Comparison of ENCODE assay signal across 15 cellular contexts in the genomic region with DNA sequence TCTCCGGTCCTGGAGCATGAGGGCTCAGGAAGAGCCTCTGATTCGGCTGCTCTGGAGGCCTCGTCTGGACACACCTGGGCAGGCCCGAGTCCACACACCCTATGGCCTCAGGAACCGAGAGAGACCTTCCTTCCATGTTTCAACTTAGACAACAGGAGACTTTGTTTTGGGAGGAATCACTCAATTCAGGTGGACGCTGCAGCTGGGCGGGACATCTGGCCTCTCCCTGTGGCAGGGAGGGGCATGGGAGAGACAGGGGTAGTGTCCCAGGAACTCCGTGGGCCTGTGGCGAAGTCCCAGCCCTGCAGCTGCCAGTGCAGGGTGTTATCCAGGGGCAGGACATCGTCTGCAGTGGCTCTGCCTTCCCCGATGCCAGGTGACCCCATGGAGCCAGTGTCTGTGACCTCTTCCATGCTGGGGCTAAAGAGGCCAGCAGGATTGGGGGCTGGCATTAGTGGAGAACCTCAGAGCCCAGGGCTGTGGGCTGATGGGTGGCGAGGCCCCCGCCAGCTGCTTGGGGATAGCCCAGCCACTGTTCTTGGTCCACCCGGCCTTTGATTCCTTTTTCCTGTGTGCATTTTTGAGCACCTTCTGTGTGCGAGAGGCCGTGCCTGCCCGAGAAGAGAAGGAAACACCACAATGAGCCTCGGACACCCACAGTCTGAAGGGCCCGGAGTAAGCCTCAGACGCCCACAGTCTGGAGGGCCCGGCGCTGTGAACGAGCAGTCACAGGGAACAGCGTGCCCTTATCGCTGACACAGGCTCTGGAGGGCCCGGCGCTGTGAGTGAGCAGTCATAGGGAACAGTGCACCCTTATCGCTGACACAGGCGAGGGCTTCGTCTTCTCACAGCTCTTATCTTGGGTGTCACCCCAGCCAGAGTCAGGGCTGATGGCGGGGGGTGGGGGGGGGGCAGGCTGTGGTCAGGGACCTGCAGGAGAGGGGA. TPM values are rescaled to one million over a fixed set of nuclear protein-coding genes. Genes with fewer than 3 reads are reported as not detected.
DNase-seq lines count a peak whose midpoint lies in the region; ATAC-seq and TF ChIP-seq lines count a peak whose summit lies in the region.
"Had no signal": no experiment of that assay in that cellular context is flagged by ENCODE, and none has a peak within 500 bp of the region (broad histone marks: within the 10 kb centered on the region; RNA-seq: fewer than 3 reads in every experiment).

No MANE protein-coding gene starts in this region.

- H3K27ac Mint-ChIP-seq in natural killer cell treated with Interleukin-12 subunit alpha and Interleukin-12 subunit beta and Interleukin-15 and Interleukin-18, amount 100 ng/mL, for 72 hours: no peak overlapping the region
- H3K27ac Mint-ChIP-seq: CD4-positive, alpha-beta T cell; dendritic cell treated with granulocyte-macrophage colony-stimulating factor and Interleukin-4, amounts not matched to agents 40 ng/mL and 50 ng/mL, for 4 days; stimulated activated naive CD8-positive, alpha-beta T cell treated with anti-CD3 and anti-CD28 coated beads, Interleukin-15, amount 100 ng/mL, for 72 hours had no signal

- H3K4me1 ChIP-seq in gastroesophageal sphincter: peaks cover 0 to 67% (median 8%) of the 10 kb centered on the region in 3 donors
- H3K4me1 ChIP-seq in mesodermal cell (ENCODE audit: control insufficient read depth, insufficient read depth, low read length, poor library complexity, severe bottlenecking): peaks cover 70% of the 10 kb centered on the region
- peaks cover 0 to 14% of the 10 kb centered on the region in 2 donors for H3K4me1 ChIP-seq in uterus

- no peak for ATAC-seq in gastroesophageal sphincter
- ATAC-seq in natural killer cell treated with Interleukin-12 subunit alpha and Interleukin-12 subunit beta and Interleukin-15 and Interleukin-18, amount 100 ng/mL, for 72 hours: no peak
- ATAC-seq: PC-3; stimulated activated naive CD8-positive, alpha-beta T cell treated with anti-CD3 and anti-CD28 coated beads, Interleukin-15, amount 100 ng/mL, for 72 hours had no signal

- H3K9me3 ChIP-seq in gastroesophageal sphincter: no peaks in the 10 kb centered on the region
- H3K9me3 ChIP-seq in mesodermal cell (ENCODE audit: control insufficient read depth, low read length): no peaks in the 10 kb centered on the region
- H3K9me3 ChIP-seq in uterus: no peaks in the 10 kb centered on the region

- no peak for TF ChIP-seq CTCF in gastroesophageal sphincter (IDR thresholded peaks at IDR 0.05)
- TF ChIP-seq CTCF in uterus (IDR thresholded peaks at IDR 0.05): no peak

- peaks cover 8 to 18% of the 10 kb centered on the region in 2 donors for H3K27me3 Mint-ChIP-seq in natural killer cell treated with Interleukin-12 subunit alpha and Interleukin-12 subunit beta and Interleukin-15 and Interleukin-18, amount 100 ng/mL, for 72 hours

- intact Hi-C loops in uterus (cut with DNase I; ENCODE audit: low total_unique reads): no loop called here

- no peak for TF ChIP-seq EP300 in gastroesophageal sphincter (IDR thresholded peaks at IDR 0.05)

- 68 to 74% methylated on average over 3 to 5 of the region's 31 CpGs for WGBS in gastroesophageal sphincter (ENCODE audit: low coverage in 1 of 2), 2 donors
- WGBS in mesodermal cell (ENCODE audit: insufficient coverage in 2 of 2), 2 experiments: 89 to 92% methylated on average over 27 to 28 of the region's 31 CpGs

- H3K4me1 Mint-ChIP-seq in natural killer cell treated with Interleukin-12 subunit alpha and Interleukin-12 subunit beta and Interleukin-15 and Interleukin-18, amount 100 ng/mL, for 72 hours (ENCODE audit: low read depth in 2 of 2): no peaks in the 10 kb centered on the region

- H3K4me3 ChIP-seq in gastroesophageal sphincter: no peak overlapping the region
- H3K4me3 ChIP-seq in mesodermal cell (ENCODE audit: extremely low read depth, insufficient read depth, low read length, poor library complexity, severe bottlenecking): no peak overlapping the region
- H3K4me3 ChIP-seq in uterus: no peak overlapping the region

- DNase-seq in SK-N-DZ (ENCODE audit: low spot score): peak; percentile 36
- no peak for DNase-seq in uterus
- no peak for DNase-seq in KBM-7
- no peak for DNase-seq in NCI-H748 (lab: John Stamatoyannopoulos, UW; ENCODE audit: unreplicated experiment)
- no peak for DNase-seq in natural killer cell treated with Interleukin-12 subunit alpha and Interleukin-12 subunit beta and Interleukin-15 and Interleukin-18, amount 100 ng/mL, for 72 hours (ENCODE audit: low spot score)
- DNase-seq: activated naive CD4-positive, alpha-beta T cell treated with anti-CD3 and anti-CD28 coated beads, Interleukin-2, amount 50 U/mL, for 16 hours; CD4-positive, alpha-beta T cell; NCI-H2171; PC-3; stimulated activated CD4-positive, alpha-beta T cell treated with anti-CD3 and anti-CD28 coated beads, Interleukin-4, amount 100 ng/mL, for 4 hours; stimulated activated naive CD8-positive, alpha-beta T cell treated with anti-CD3 and anti-CD28 coated beads, Interleukin-15, amount 100 ng/mL, for 72 hours; T1000 had no signal

- H3K27ac ChIP-seq in gastroesophageal sphincter (peak overlapping the region in 3 of 4 donors; percentile 20 to 63 (median 54)), mesodermal cell (ENCODE audit: low read depth, low read length, severe bottlenecking) (peak overlapping the region; percentile 16), uterus (peak overlapping the region; percentile 64 to 72)

- H3K36me3 Mint-ChIP-seq in natural killer cell treated with Interleukin-12 subunit alpha and Interleukin-12 subunit beta and Interleukin-15 and Interleukin-18, amount 100 ng/mL, for 72 hours: no peaks in the 10 kb centered on the region

- peaks cover 2% of the 10 kb centered on the region for H3K27me3 ChIP-seq in gastroesophageal sphincter
- H3K27me3 ChIP-seq in uterus: no peaks in the 10 kb centered on the region

- TF ChIP-seq POLR2A in gastroesophageal sphincter (IDR thresholded peaks at IDR 0.05): no peak
- TF ChIP-seq POLR2A in uterus (IDR thresholded peaks at IDR 0.05): no peak

- H3K4me3 Mint-ChIP-seq in natural killer cell treated with Interleukin-12 subunit alpha and Interleukin-12 subunit beta and Interleukin-15 and Interleukin-18, amount 100 ng/mL, for 72 hours: no peak overlapping the region
- H3K4me3 Mint-ChIP-seq: CD4-positive, alpha-beta T cell; dendritic cell treated with granulocyte-macrophage colony-stimulating factor and Interleukin-4, amounts not matched to agents 40 ng/mL and 50 ng/mL, for 4 days; stimulated activated naive CD8-positive, alpha-beta T cell treated with anti-CD3 and anti-CD28 coated beads, Interleukin-15, amount 100 ng/mL, for 72 hours had no signal

- H3K9me3 Mint-ChIP-seq in natural killer cell treated with Interleukin-12 subunit alpha and Interleukin-12 subunit beta and Interleukin-15 and Interleukin-18, amount 100 ng/mL, for 72 hours: no peaks in the 10 kb centered on the region
- H3K9me3 Mint-ChIP-seq: CD4-positive, alpha-beta T cell; dendritic cell treated with granulocyte-macrophage colony-stimulating factor and Interleukin-4, amounts not matched to agents 40 ng/mL and 50 ng/mL, for 4 days; stimulated activated naive CD8-positive, alpha-beta T cell treated with anti-CD3 and anti-CD28 coated beads, Interleukin-15, amount 100 ng/mL, for 72 hours had no signal

- H3K36me3 ChIP-seq in gastroesophageal sphincter (no peaks in the 10 kb centered on the region), mesodermal cell (ENCODE audit: control insufficient read depth, insufficient read depth, low read length) (peaks cover 47% of the 10 kb centered on the region), uterus (no peaks in the 10 kb centered on the region)

- in situ Hi-C loops in KBM-7 (cut with MboI; ENCODE audit: low pct_unique_long_range_greater_than_20kb, low sequenced_read_pairs): no loop called here

RNA-seq across cellular contexts. Expression of gene COL18A1, which starts 6.2 kb away (rescaled TPM):
- polyA plus RNA-seq in SK-N-DZ (2014; cell fraction: cytosol; rRNA removed): 0.92 and 1.9 TPM in 2 replicates
- 4.1 and 12.2 TPM in 2 replicates for polyA plus RNA-seq in SK-N-DZ (2014; cell fraction: nucleus; rRNA removed)
- total RNA-seq in gastroesophageal sphincter (100 to 1,000 TPM in 1 of 4 donors, 10 to 100 TPM in 3; 69.3 to 116 (median 78.4) TPM), uterus (100 to 1,000 TPM in 3 of 4 donors, 10 to 100 TPM in 1; 73.0 to 223 (median 152) TPM)
- polyA plus RNA-seq in mesodermal cell (2013, experiment 1 of 2): 343 TPM
- polyA plus RNA-seq in mesodermal cell (2013, experiment 2 of 2): 309 TPM
- total RNA-seq in natural killer cell treated with Interleukin-12 subunit alpha and Interleukin-12 subunit beta and Interleukin-15 and Interleukin-18, amount 100 ng/mL, for 72 hours: 1 to 10 TPM in 1 of 2 donors, under 1 TPM in 1; 0.31 to 1.3 TPM

Comparison
In these comparisons a context has a peak if more than half of its experiments do, and no peak if none do; other contexts are left out.
1. H3K27ac ChIP-seq: peak in every context shown above with its lines; median percentile 68 in uterus; 54 in gastroesophageal sphincter; 16 in mesodermal cell.
2. RNA of gene COL18A1, which starts 6.2 kb away (total RNA-seq): 73.0 to 223 TPM in uterus and 69.3 to 116 TPM in gastroesophageal sphincter; 0.31 to 1.3 TPM in natural killer cell treated with Interleukin-12 subunit alpha and Interleukin-12 subunit beta and Interleukin-15 and Interleukin-18, amount 100 ng/mL, for 72 hours; every median in the first group is over 10 times any median in the second.